Comparison of ENCODE assay signal across 37 cellular contexts in genomic region chrX:19381326-19381725, GRCh38.
"Had no signal": no experiment of that assay in that cellular context is flagged by ENCODE, and none has a peak within 500 bp of the region (broad histone marks: within the 10 kb centered on the region; RNA-seq: fewer than 3 reads in every experiment).

No MANE protein-coding gene starts in this region.

- DNase-seq: activated B cell treated with CpG ODN at 0.5 μM for 24 hours; activated CD4-positive, alpha-beta memory T cell treated with anti-CD3 and anti-CD28 coated beads for 36 hours; activated CD4-positive, alpha-beta T cell treated with anti-CD3 and anti-CD28 coated beads for 4 hours; activated CD4-positive, alpha-beta T cell treated with anti-CD3 and anti-CD28 coated beads, Interleukin-2, amount 10 ng/mL, durations not matched to agents 24 days and 14 days; activated CD4-positive, alpha-beta T cell treated with anti-CD3 and anti-CD28 coated beads, Interleukin-2, amount 50 U/mL, for 1 hour; activated CD4-positive, alpha-beta T cell treated with anti-CD3 and anti-CD28 coated beads, Interleukin-2, amount 50 U/mL, for 4 hours; activated CD4-positive, CD25-positive, alpha-beta regulatory T cell treated with anti-CD3 and anti-CD28 coated beads, Interleukin-2, amount 50 U/mL, for 72 hours; activated CD8-positive, alpha-beta memory T cell treated with anti-CD3 and anti-CD28 coated beads, Interleukin-2, amount 50 U/mL, for 4 hours; activated CD8-positive, alpha-beta T cell treated with anti-CD3 and anti-CD28 coated beads for 36 hours; activated effector memory CD4-positive, alpha-beta T cell treated with Interleukin-2 at 50 U/mL for 16 hours; activated gamma-delta T cell; activated naive CD4-positive, alpha-beta T cell treated with anti-CD3 and anti-CD28 coated beads, Interleukin-2, amount 10 ng/mL, durations not matched to agents 7 days and 5 days; activated naive CD4-positive, alpha-beta T cell treated with Interleukin-2 at 50 U/mL for 16 hours; activated naive CD8-positive, alpha-beta T cell treated with anti-CD3 and anti-CD28 coated beads, Interleukin-2, amount 10 ng/mL, durations not matched to agents 7 days and 5 days; activated naive CD8-positive, alpha-beta T cell treated with anti-CD3 and anti-CD28 coated beads, Interleukin-2, amount 50 U/mL, for 24 hours; activated T-cell treated with anti-CD3 and anti-CD28 coated beads for 4 hours; activated T-cell treated with anti-CD3 and anti-CD28 coated beads, Interleukin-2, amount 50 U/mL, for 1 hour; activated T-cell treated with anti-CD3 and anti-CD28 coated beads, Interleukin-2, amount 50 U/mL, for 4 hours; activated T-cell treated with anti-CD3 and anti-CD28 coated beads, Interleukin-2, amount 50 U/mL, for 72 hours; amygdala; anterior cingulate cortex; caudate nucleus; cerebellar nuclear complex; T-helper 1 cell; T-helper 2 cell; T-helper 9 cell had no signal

- H3K27ac Mint-ChIP-seq: activated B cell treated with CpG ODN at 0.5 μM for 24 hours; activated CD4-positive, alpha-beta memory T cell treated with anti-CD3 and anti-CD28 coated beads for 36 hours; activated CD4-positive, alpha-beta T cell treated with anti-CD3 and anti-CD28 coated beads, Interleukin-2, amount 10 ng/mL, durations not matched to agents 24 days and 14 days; activated CD8-positive, alpha-beta T cell treated with anti-CD3 and anti-CD28 coated beads for 36 hours; activated naive CD4-positive, alpha-beta T cell treated with anti-CD3 and anti-CD28 coated beads, Interleukin-2, amount 10 ng/mL, durations not matched to agents 7 days and 5 days; activated naive CD4-positive, alpha-beta T cell treated with anti-CD3 and anti-CD28 coated beads, Interleukin-2, amount 50 U/mL, for 24 hours; activated naive CD8-positive, alpha-beta T cell; activated naive CD8-positive, alpha-beta T cell treated with anti-CD3 and anti-CD28 coated beads, Interleukin-2, amount 10 ng/mL, durations not matched to agents 7 days and 5 days; activated naive CD8-positive, alpha-beta T cell treated with anti-CD3 and anti-CD28 coated beads, Interleukin-2, amount 50 U/mL, for 24 hours; activated T-cell treated with anti-CD3 and anti-CD28 coated beads, Interleukin-2, amount 50 U/mL, for 72 hours; activated T-helper 1 cell treated with anti-CD3 and anti-CD28 coated beads, Interleukin-12 subunit alpha, Interleukin-12 subunit beta, Interleukin-2, Interleukin-4 antibody, amounts not matched to agents 30 ng/mL and 10 ng/mL and 1 ng/mL, durations not matched to agents 14 hours and 24 hours and 36 hours; activated T-helper 2 cell treated with anti-CD3 and anti-CD28 coated beads, Interferon-gamma antibody, Interleukin-2, Interleukin-4, amounts not matched to agents 10 μg/mL and 5 μg/mL and 100 μg/mL, durations not matched to agents 14 hours and 24 hours and 36 hours; T-helper 1 cell treated with Interleukin-12 subunit alpha and Interleukin-12 subunit beta and Interleukin-4 antibody, amounts not matched to agents 30 μg/mL and 1 μg/mL, for 36 hours; T-helper 2 cell treated with Interferon-gamma antibody and Interleukin-4, amounts not matched to agents 5 μg/mL and 100 μg/mL, for 36 hours had no signal

- H3K9me3 ChIP-seq: ascending aorta had no signal

- H3K36me3 Mint-ChIP-seq: activated CD4-positive, alpha-beta memory T cell treated with anti-CD3 and anti-CD28 coated beads for 36 hours; activated naive CD4-positive, alpha-beta T cell treated with anti-CD3 and anti-CD28 coated beads, Interleukin-2, amount 10 ng/mL, durations not matched to agents 7 days and 5 days; activated naive CD8-positive, alpha-beta T cell; activated naive CD8-positive, alpha-beta T cell treated with anti-CD3 and anti-CD28 coated beads, Interleukin-2, amount 10 ng/mL, durations not matched to agents 7 days and 5 days; brain had no signal

- H3K4me1 ChIP-seq: ascending aorta had no signal

- H3K4me3 Mint-ChIP-seq: activated B cell treated with CpG ODN at 0.5 μM for 24 hours; activated CD4-positive, alpha-beta memory T cell treated with anti-CD3 and anti-CD28 coated beads for 36 hours; activated CD4-positive, alpha-beta T cell treated with anti-CD3 and anti-CD28 coated beads, Interleukin-2, amount 10 ng/mL, durations not matched to agents 24 days and 14 days; activated CD8-positive, alpha-beta T cell treated with anti-CD3 and anti-CD28 coated beads for 36 hours; activated naive CD4-positive, alpha-beta T cell treated with anti-CD3 and anti-CD28 coated beads, Interleukin-2, amount 10 ng/mL, durations not matched to agents 7 days and 5 days; activated naive CD4-positive, alpha-beta T cell treated with anti-CD3 and anti-CD28 coated beads, Interleukin-2, amount 50 U/mL, for 24 hours; activated naive CD8-positive, alpha-beta T cell; activated naive CD8-positive, alpha-beta T cell treated with anti-CD3 and anti-CD28 coated beads, Interleukin-2, amount 10 ng/mL, durations not matched to agents 7 days and 5 days; activated naive CD8-positive, alpha-beta T cell treated with anti-CD3 and anti-CD28 coated beads, Interleukin-2, amount 50 U/mL, for 24 hours; activated T-cell treated with anti-CD3 and anti-CD28 coated beads, Interleukin-2, amount 50 U/mL, for 4 hours; activated T-cell treated with anti-CD3 and anti-CD28 coated beads, Interleukin-2, amount 50 U/mL, for 72 hours; activated T-helper 1 cell treated with anti-CD3 and anti-CD28 coated beads, Interleukin-12 subunit alpha, Interleukin-12 subunit beta, Interleukin-2, Interleukin-4 antibody, amounts not matched to agents 30 ng/mL and 10 ng/mL and 1 ng/mL, durations not matched to agents 14 hours and 24 hours and 36 hours; brain; central memory CD8-positive, alpha-beta T cell; T-helper 1 cell treated with Interleukin-12 subunit alpha and Interleukin-12 subunit beta and Interleukin-4 antibody, amounts not matched to agents 30 μg/mL and 1 μg/mL, for 36 hours; T-helper 2 cell treated with Interferon-gamma antibody and Interleukin-4, amounts not matched to agents 5 μg/mL and 100 μg/mL, for 36 hours had no signal

- H3K9me3 Mint-ChIP-seq: activated B cell treated with CpG ODN at 0.5 μM for 24 hours; activated CD4-positive, alpha-beta memory T cell treated with anti-CD3 and anti-CD28 coated beads for 36 hours; activated CD4-positive, alpha-beta T cell treated with anti-CD3 and anti-CD28 coated beads, Interleukin-2, amount 10 ng/mL, durations not matched to agents 24 days and 14 days; activated CD8-positive, alpha-beta T cell treated with anti-CD3 and anti-CD28 coated beads for 36 hours; activated naive CD4-positive, alpha-beta T cell treated with anti-CD3 and anti-CD28 coated beads, Interleukin-2, amount 10 ng/mL, durations not matched to agents 7 days and 5 days; activated naive CD4-positive, alpha-beta T cell treated with anti-CD3 and anti-CD28 coated beads, Interleukin-2, amount 50 U/mL, for 24 hours; activated naive CD8-positive, alpha-beta T cell treated with anti-CD3 and anti-CD28 coated beads, Interleukin-2, amount 10 ng/mL, durations not matched to agents 7 days and 5 days; activated naive CD8-positive, alpha-beta T cell treated with anti-CD3 and anti-CD28 coated beads, Interleukin-2, amount 50 U/mL, for 24 hours; activated T-cell treated with anti-CD3 and anti-CD28 coated beads, Interleukin-2, amount 50 U/mL, for 4 hours; activated T-cell treated with anti-CD3 and anti-CD28 coated beads, Interleukin-2, amount 50 U/mL, for 72 hours; activated T-helper 1 cell treated with anti-CD3 and anti-CD28 coated beads, Interleukin-12 subunit alpha, Interleukin-12 subunit beta, Interleukin-2, Interleukin-4 antibody, amounts not matched to agents 30 ng/mL and 10 ng/mL and 1 ng/mL, durations not matched to agents 14 hours and 24 hours and 36 hours; activated T-helper 2 cell treated with anti-CD3 and anti-CD28 coated beads, Interferon-gamma antibody, Interleukin-2, Interleukin-4, amounts not matched to agents 10 μg/mL and 5 μg/mL and 100 μg/mL, durations not matched to agents 14 hours and 24 hours and 36 hours; central memory CD8-positive, alpha-beta T cell; T-helper 1 cell treated with Interleukin-12 subunit alpha and Interleukin-12 subunit beta and Interleukin-4 antibody, amounts not matched to agents 30 μg/mL and 1 μg/mL, for 36 hours; T-helper 2 cell treated with Interferon-gamma antibody and Interleukin-4, amounts not matched to agents 5 μg/mL and 100 μg/mL, for 36 hours had no signal

- H3K36me3 ChIP-seq: ascending aorta, cardiac muscle cell had no signal

- H3K27me3 ChIP-seq: ascending aorta, cardiac muscle cell had no signal

- H3K27me3 Mint-ChIP-seq: activated CD4-positive, alpha-beta T cell treated with anti-CD3 and anti-CD28 coated beads, Interleukin-2, amount 10 ng/mL, durations not matched to agents 24 days and 14 days; activated naive CD4-positive, alpha-beta T cell treated with anti-CD3 and anti-CD28 coated beads, Interleukin-2, amount 50 U/mL, for 24 hours; activated naive CD8-positive, alpha-beta T cell; activated naive CD8-positive, alpha-beta T cell treated with anti-CD3 and anti-CD28 coated beads, Interleukin-2, amount 10 ng/mL, durations not matched to agents 7 days and 5 days; brain had no signal

- ATAC-seq: activated CD8-positive, alpha-beta T cell treated with anti-CD3 and anti-CD28 coated beads for 36 hours; activated naive CD8-positive, alpha-beta T cell treated with anti-CD3 and anti-CD28 coated beads, Interleukin-2, amount 50 U/mL, for 24 hours; activated T-cell treated with anti-CD3 and anti-CD28 coated beads, Interleukin-2, amount 50 U/mL, for 4 hours; activated T-cell treated with anti-CD3 and anti-CD28 coated beads, Interleukin-2, amount 50 U/mL, for 72 hours had no signal

- H3K4me3 ChIP-seq: ascending aorta, cardiac muscle cell had no signal

- H3K4me1 Mint-ChIP-seq: activated B cell treated with CpG ODN at 0.5 μM for 24 hours; activated CD4-positive, alpha-beta T cell treated with anti-CD3 and anti-CD28 coated beads, Interleukin-2, amount 10 ng/mL, durations not matched to agents 24 days and 14 days; activated naive CD4-positive, alpha-beta T cell treated with anti-CD3 and anti-CD28 coated beads, Interleukin-2, amount 10 ng/mL, durations not matched to agents 7 days and 5 days; activated naive CD4-positive, alpha-beta T cell treated with anti-CD3 and anti-CD28 coated beads, Interleukin-2, amount 50 U/mL, for 24 hours; activated naive CD8-positive, alpha-beta T cell treated with anti-CD3 and anti-CD28 coated beads, Interleukin-2, amount 10 ng/mL, durations not matched to agents 7 days and 5 days; activated naive CD8-positive, alpha-beta T cell treated with anti-CD3 and anti-CD28 coated beads, Interleukin-2, amount 50 U/mL, for 24 hours; brain; central memory CD8-positive, alpha-beta T cell had no signal

- H3K27ac ChIP-seq: ascending aorta, cardiac muscle cell, VCaP had no signal
